In genomic region chr2:136080114-136080513, GRCh38 we compare ENCODE assay signal across 27 cellular contexts. TPM values are rescaled to one million over a fixed set of nuclear protein-coding genes. Genes with fewer than 3 reads are reported as not detected.
"Had no signal": no experiment of that assay in that cellular context is flagged by ENCODE, and none has a peak within 500 bp of the region (broad histone marks: within the 10 kb centered on the region; RNA-seq: fewer than 3 reads in every experiment).

No MANE protein-coding gene starts in this region.

- H3K4me1 Mint-ChIP-seq: activated CD4-positive, alpha-beta T cell treated with anti-CD3 and anti-CD28 coated beads for 36 hours; activated naive CD4-positive, alpha-beta T cell treated with anti-CD3 and anti-CD28 coated beads, Interleukin-2, amount 50 U/mL, for 24 hours had no signal

- H3K27ac Mint-ChIP-seq: activated CD4-positive, alpha-beta memory T cell treated with anti-CD3 and anti-CD28 coated beads for 36 hours; activated CD4-positive, alpha-beta T cell treated with anti-CD3 and anti-CD28 coated beads for 36 hours; activated CD4-positive, alpha-beta T cell treated with anti-CD3 and anti-CD28 coated beads, Interleukin-2, amount 10 ng/mL, durations not matched to agents 24 days and 14 days; activated CD8-positive, alpha-beta memory T cell treated with anti-CD3 and anti-CD28 coated beads, Interleukin-2, amount 10 ng/mL, durations not matched to agents 7 days and 5 days; activated CD8-positive, alpha-beta T cell treated with anti-CD3 and anti-CD28 coated beads, Interleukin-2, amount 10 ng/mL, durations not matched to agents 7 days and 5 days; activated naive CD4-positive, alpha-beta T cell treated with anti-CD3 and anti-CD28 coated beads for 36 hours; activated naive CD4-positive, alpha-beta T cell treated with anti-CD3 and anti-CD28 coated beads, Interleukin-2, amount 50 U/mL, for 24 hours; activated T-helper 1 cell treated with anti-CD3 and anti-CD28 coated beads, Interleukin-12 subunit alpha, Interleukin-12 subunit beta, Interleukin-2, Interleukin-4 antibody, amounts not matched to agents 30 ng/mL and 10 ng/mL and 1 ng/mL, durations not matched to agents 14 hours and 24 hours and 36 hours; activated T-helper 2 cell treated with anti-CD3 and anti-CD28 coated beads, Interferon-gamma antibody, Interleukin-2, Interleukin-4, amounts not matched to agents 10 μg/mL and 5 μg/mL and 100 μg/mL, durations not matched to agents 14 hours and 24 hours and 36 hours; endodermal cell had no signal

- H3K9me3 Mint-ChIP-seq: activated naive CD4-positive, alpha-beta T cell treated with anti-CD3 and anti-CD28 coated beads for 36 hours had no signal

- DNase-seq: activated CD4-positive, alpha-beta memory T cell treated with anti-CD3 and anti-CD28 coated beads for 36 hours; activated CD4-positive, alpha-beta T cell treated with anti-CD3 and anti-CD28 coated beads for 36 hours; activated CD4-positive, alpha-beta T cell treated with anti-CD3 and anti-CD28 coated beads, Interleukin-2, amount 10 ng/mL, durations not matched to agents 24 days and 14 days; activated CD4-positive, CD25-positive, alpha-beta regulatory T cell; activated CD4-positive, CD25-positive, alpha-beta regulatory T cell treated with anti-CD3 and anti-CD28 coated beads, Interleukin-2, amount 50 U/mL, for 72 hours; activated CD8-positive, alpha-beta memory T cell treated with anti-CD3 and anti-CD28 coated beads, Interleukin-2, amount 10 ng/mL, durations not matched to agents 7 days and 5 days; activated CD8-positive, alpha-beta memory T cell treated with anti-CD3 and anti-CD28 coated beads, Interleukin-2, amount 50 U/mL, for 4 hours; activated CD8-positive, alpha-beta T cell treated with anti-CD3 and anti-CD28 coated beads, Interleukin-2, amount 10 ng/mL, durations not matched to agents 7 days and 5 days; activated effector memory CD4-positive, alpha-beta T cell treated with anti-CD3 and anti-CD28 coated beads, Interleukin-2, amount 50 U/mL, for 16 hours; activated naive CD4-positive, alpha-beta T cell treated with anti-CD3 and anti-CD28 coated beads for 36 hours; activated T-cell treated with anti-CD3 and anti-CD28 coated beads, Interleukin-2, amount 50 U/mL, for 1 hour; activated T-cell treated with anti-CD3 and anti-CD28 coated beads, Interleukin-2, amount 50 U/mL, for 48 hours; amniotic stem cell; anterior cingulate cortex; brain microvascular endothelial cell; cortex of kidney; effector CD8-positive, alpha-beta T cell; endodermal cell; erythroblast; foreskin keratinocyte; gastrocnemius medialis; glutamatergic neuron; heart left ventricle had no signal

- H3K36me3 Mint-ChIP-seq: activated CD4-positive, alpha-beta memory T cell treated with anti-CD3 and anti-CD28 coated beads for 36 hours; activated naive CD4-positive, alpha-beta T cell treated with anti-CD3 and anti-CD28 coated beads, Interleukin-2, amount 50 U/mL, for 24 hours had no signal

- ATAC-seq: activated CD4-positive, alpha-beta T cell treated with anti-CD3 and anti-CD28 coated beads for 36 hours; activated CD8-positive, alpha-beta memory T cell treated with anti-CD3 and anti-CD28 coated beads, Interleukin-2, amount 10 ng/mL, durations not matched to agents 7 days and 5 days; activated CD8-positive, alpha-beta T cell treated with anti-CD3 and anti-CD28 coated beads, Interleukin-2, amount 10 ng/mL, durations not matched to agents 7 days and 5 days; foreskin keratinocyte; gastrocnemius medialis; heart left ventricle had no signal

- H3K27me3 Mint-ChIP-seq: activated CD4-positive, alpha-beta memory T cell treated with anti-CD3 and anti-CD28 coated beads for 36 hours; activated CD4-positive, alpha-beta T cell treated with anti-CD3 and anti-CD28 coated beads for 36 hours; activated CD4-positive, alpha-beta T cell treated with anti-CD3 and anti-CD28 coated beads, Interleukin-2, amount 10 ng/mL, durations not matched to agents 24 days and 14 days; activated CD8-positive, alpha-beta memory T cell treated with anti-CD3 and anti-CD28 coated beads, Interleukin-2, amount 10 ng/mL, durations not matched to agents 7 days and 5 days; activated naive CD4-positive, alpha-beta T cell treated with anti-CD3 and anti-CD28 coated beads, Interleukin-2, amount 50 U/mL, for 24 hours had no signal

- H3K4me3 Mint-ChIP-seq: activated CD4-positive, alpha-beta memory T cell treated with anti-CD3 and anti-CD28 coated beads for 36 hours; activated CD4-positive, alpha-beta T cell treated with anti-CD3 and anti-CD28 coated beads for 36 hours; activated CD4-positive, alpha-beta T cell treated with anti-CD3 and anti-CD28 coated beads, Interleukin-2, amount 10 ng/mL, durations not matched to agents 24 days and 14 days; activated CD8-positive, alpha-beta memory T cell treated with anti-CD3 and anti-CD28 coated beads, Interleukin-2, amount 10 ng/mL, durations not matched to agents 7 days and 5 days; activated CD8-positive, alpha-beta T cell treated with anti-CD3 and anti-CD28 coated beads, Interleukin-2, amount 10 ng/mL, durations not matched to agents 7 days and 5 days; activated naive CD4-positive, alpha-beta T cell treated with anti-CD3 and anti-CD28 coated beads for 36 hours; activated naive CD4-positive, alpha-beta T cell treated with anti-CD3 and anti-CD28 coated beads, Interleukin-2, amount 50 U/mL, for 24 hours; activated T-helper 1 cell treated with anti-CD3 and anti-CD28 coated beads, Interleukin-12 subunit alpha, Interleukin-12 subunit beta, Interleukin-2, Interleukin-4 antibody, amounts not matched to agents 30 ng/mL and 10 ng/mL and 1 ng/mL, durations not matched to agents 14 hours and 24 hours and 36 hours; endodermal cell had no signal

RNA-seq across cellular contexts. Expression of gene CXCR4, which starts 37.8 kb away (rescaled TPM):
- total RNA-seq: chondrocyte, foreskin keratinocyte had no signal
- polyA plus RNA-seq: foreskin keratinocyte had no signal
